31 cellular contexts compared by ENCODE assay signal in the genomic region with DNA sequence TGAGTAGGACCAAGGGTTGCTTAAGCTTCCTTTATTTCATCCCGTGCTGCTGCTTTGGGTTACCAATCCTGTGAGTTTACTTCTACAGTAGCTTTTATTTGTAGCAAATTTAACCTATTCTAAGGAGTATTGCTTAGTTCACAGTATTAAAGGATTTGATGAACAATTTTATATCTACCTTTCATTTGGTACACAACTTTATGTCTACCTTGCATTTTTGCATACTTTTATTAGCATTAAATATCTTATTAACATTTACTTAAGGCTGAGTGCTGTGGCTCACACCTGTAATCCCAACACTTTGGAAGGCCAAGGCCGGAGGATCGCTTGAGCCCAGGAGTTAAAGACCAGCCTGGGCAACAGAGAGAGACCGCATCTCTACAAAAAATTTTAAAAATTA.
"Had no signal": no experiment of that assay in that cellular context is flagged by ENCODE, and none has a peak within 500 bp of the region (broad histone marks: within the 10 kb centered on the region; RNA-seq: fewer than 3 reads in every experiment).

No MANE protein-coding gene starts in this region.

- FAIRE-seq: astrocyte, colon, endometrium, endothelial cell of umbilical vein had no signal

- H3K27me3 ChIP-seq: esophagus squamous epithelium, gastroesophageal sphincter, heart right ventricle, hepatocyte had no signal

- H3K4me2 ChIP-seq: hepatocyte had no signal

- H3K4me3 ChIP-seq: esophagus squamous epithelium, gastroesophageal sphincter, heart right ventricle, hepatocyte had no signal

- DNase-seq: activated CD4-positive, alpha-beta memory T cell treated with anti-CD3 and anti-CD28 coated beads, Interleukin-2, amount 10 ng/mL, durations not matched to agents 7 days and 5 days; activated CD4-positive, alpha-beta T cell treated with anti-CD3 and anti-CD28 coated beads for 1 hour; activated CD4-positive, alpha-beta T cell treated with anti-CD3 and anti-CD28 coated beads for 4 hours; activated CD4-positive, alpha-beta T cell treated with anti-CD3 and anti-CD28 coated beads, Interleukin-2, amount 10 ng/mL, durations not matched to agents 7 days and 5 days; activated CD4-positive, alpha-beta T cell treated with anti-CD3 and anti-CD28 coated beads, Interleukin-2, amount 50 U/mL, for 4 hours; activated CD8-positive, alpha-beta memory T cell treated with anti-CD3 and anti-CD28 coated beads, Interleukin-2, amount 50 U/mL, for 48 hours; activated gamma-delta T cell; activated naive CD4-positive, alpha-beta T cell; activated naive CD4-positive, alpha-beta T cell treated with anti-CD3 and anti-CD28 coated beads, Interleukin-2, amount 10 ng/mL, durations not matched to agents 7 days and 5 days; activated T-cell treated with anti-CD3 and anti-CD28 coated beads for 4 hours; activated T-cell treated with anti-CD3 and anti-CD28 coated beads, Interleukin-2, amount 50 U/mL, for 24 hours; activated T-cell treated with anti-CD3 and anti-CD28 coated beads, Interleukin-2, amount 50 U/mL, for 72 hours; amniotic stem cell; anterior cingulate cortex; caudate nucleus; cortex of kidney; dermis blood vessel endothelial cell; effector CD4-positive, alpha-beta T cell; effector memory CD8-positive, alpha-beta T cell; esophagus squamous epithelium; foreskin melanocyte; heart right ventricle; T-helper 2 cell had no signal

- ATAC-seq: activated T-cell treated with anti-CD3 and anti-CD28 coated beads, Interleukin-2, amount 50 U/mL, for 72 hours; effector memory CD8-positive, alpha-beta T cell; gastroesophageal sphincter; heart right ventricle; WTC11 had no signal

- H3K9me3 ChIP-seq: esophagus squamous epithelium, gastroesophageal sphincter, heart right ventricle had no signal

- H3K27ac ChIP-seq: epithelial cell of prostate, esophagus squamous epithelium, gastroesophageal sphincter, heart right ventricle, hepatocyte had no signal

- H2AFZ ChIP-seq: hepatocyte had no signal
